ENCODE assay signal across 9 cellular contexts in genomic region chr4:54439831-54440243, GRCh38.
DNase-seq lines count a peak whose midpoint lies in the region; ATAC-seq and TF ChIP-seq lines count a peak whose summit lies in the region.
"Had no signal": no experiment of that assay in that cellular context is flagged by ENCODE, and none has a peak within 500 bp of the region (broad histone marks: within the 10 kb centered on the region; RNA-seq: fewer than 3 reads in every experiment).

No MANE protein-coding gene starts in this region.

- H3K27ac Mint-ChIP-seq in activated T-cell treated with anti-CD3 and anti-CD28 coated beads, Interleukin-2, amount 50 U/mL, for 24 hours, result no peak overlapping the region
- H3K27ac Mint-ChIP-seq: activated naive CD4-positive, alpha-beta T cell treated with anti-CD3 and anti-CD28 coated beads, Interleukin-2, amount 50 U/mL, for 24 hours had no signal

- H3K27ac ChIP-seq in foreskin keratinocyte, result no peak overlapping the region

- H3K4me3 Mint-ChIP-seq in activated T-cell treated with anti-CD3 and anti-CD28 coated beads, Interleukin-2, amount 50 U/mL, for 24 hours, result no peak overlapping the region
- H3K4me3 Mint-ChIP-seq: activated naive CD4-positive, alpha-beta T cell treated with anti-CD3 and anti-CD28 coated beads, Interleukin-2, amount 50 U/mL, for 24 hours had no signal

- no peaks in the 10 kb centered on the region for H3K9me3 Mint-ChIP-seq in activated T-cell treated with anti-CD3 and anti-CD28 coated beads, Interleukin-2, amount 50 U/mL, for 24 hours
- H3K9me3 Mint-ChIP-seq: activated naive CD4-positive, alpha-beta T cell treated with anti-CD3 and anti-CD28 coated beads, Interleukin-2, amount 50 U/mL, for 24 hours had no signal

- H3K36me3 Mint-ChIP-seq in activated T-cell treated with anti-CD3 and anti-CD28 coated beads, Interleukin-2, amount 50 U/mL, for 24 hours (ENCODE audit: low read depth), result no peaks in the 10 kb centered on the region
- H3K36me3 Mint-ChIP-seq: activated naive CD4-positive, alpha-beta T cell treated with anti-CD3 and anti-CD28 coated beads, Interleukin-2, amount 50 U/mL, for 24 hours had no signal

- peaks cover 19% of the 10 kb centered on the region for H3K27me3 Mint-ChIP-seq in activated T-cell treated with anti-CD3 and anti-CD28 coated beads, Interleukin-2, amount 50 U/mL, for 24 hours

- peak; percentile 12 for DNase-seq in HFF-Myc (ENCODE audit: extremely low read depth, low read depth)
- peak; percentile 70 for DNase-seq in SK-MEL-5 (ENCODE audit: low read depth, low spot score)
- DNase-seq in foreskin keratinocyte, result no peak
- DNase-seq in sciatic nerve (ENCODE audit: low spot score), result no peak
- no peak for DNase-seq in activated CD4-positive, CD25-positive, alpha-beta regulatory T cell (lab: John Stamatoyannopoulos, UW)
- no peak for DNase-seq in HUDEP-2 (lab: John Stamatoyannopoulos, UW; ENCODE audit: unreplicated experiment in 76 of 76)
- no peak for DNase-seq in activated T-cell treated with anti-CD3 and anti-CD28 coated beads, Interleukin-2, amount 50 U/mL, for 24 hours

- in situ Hi-C loops in SK-MEL-5 (cut with HindIII; ENCODE audit: low pct_unique_long_range_greater_than_20kb, low sequenced_read_pairs), result no loop called here

- H3K4me1 Mint-ChIP-seq in activated T-cell treated with anti-CD3 and anti-CD28 coated beads, Interleukin-2, amount 50 U/mL, for 24 hours (ENCODE audit: low read depth), result no peaks in the 10 kb centered on the region
- H3K4me1 Mint-ChIP-seq: activated naive CD4-positive, alpha-beta T cell treated with anti-CD3 and anti-CD28 coated beads, Interleukin-2, amount 50 U/mL, for 24 hours had no signal

- peak; percentile 27 for ATAC-seq in foreskin keratinocyte
- ATAC-seq in sciatic nerve, result peak; percentile 91
- ATAC-seq in GM21390 (IDR thresholded peaks at IDR 0.05; ENCODE audit: unreplicated experiment), result no peak

- no peaks in the 10 kb centered on the region for H3K4me1 ChIP-seq in foreskin keratinocyte

- peaks cover 12% of the 10 kb centered on the region for H3K27me3 ChIP-seq in foreskin keratinocyte

- no peak overlapping the region for H3K4me3 ChIP-seq in HFF-Myc (replicated peaks; ENCODE audit: low read depth, low read length)

- no peak for TF ChIP-seq CTCF in HFF-Myc (IDR thresholded peaks at IDR 0.05; ENCODE audit: low read depth, low read length, missing control alignments)
- no peak for TF ChIP-seq CTCF in foreskin keratinocyte (conservative IDR thresholded peaks at IDR 0.05)

- intact Hi-C loops in sciatic nerve (cut with DNase I), result loop anchor here (10.0 kb wide), 1 partner anchor 55 kb away; no protein-coding TSS in a partner anchor

Comparison
In these comparisons a context has a peak if more than half of its experiments do, and no peak if none do; other contexts are left out.
1. DNase-seq: peak in HFF-Myc (single experiment) and SK-MEL-5 (single experiment); none in foreskin keratinocyte (0 of 2), sciatic nerve (single experiment), activated CD4-positive, CD25-positive, alpha-beta regulatory T cell (0 of 4), HUDEP-2 (0 of 76) and activated T-cell treated with anti-CD3 and anti-CD28 coated beads, Interleukin-2, amount 50 U/mL, for 24 hours (single experiment).